24 cellular contexts compared by ENCODE assay signal in genomic region chr12:163406-163986, GRCh38. TPM values are rescaled to one million over a fixed set of nuclear protein-coding genes. Genes with fewer than 3 reads are reported as not detected.
"Had no signal": no experiment of that assay in that cellular context is flagged by ENCODE, and none has a peak within 500 bp of the region (broad histone marks: within the 10 kb centered on the region; RNA-seq: fewer than 3 reads in every experiment).

No MANE protein-coding gene starts in this region.

- H3K79me2 ChIP-seq: parathyroid adenoma had no signal

- H3K4me1 ChIP-seq: esophagus muscularis mucosa, foreskin keratinocyte, lower lobe of right lung, psoas muscle, transverse colon, uterus had no signal

- H3K4me3 ChIP-seq: esophagus muscularis mucosa, heart right ventricle, lower lobe of right lung, psoas muscle, transverse colon, uterus had no signal

- DNase-seq: activated CD4-positive, alpha-beta T cell treated with anti-CD3 and anti-CD28 coated beads for 36 hours; activated CD4-positive, alpha-beta T cell treated with anti-CD3 and anti-CD28 coated beads, Interleukin-2, amount 50 U/mL, for 4 hours; activated CD4-positive, CD25-positive, alpha-beta regulatory T cell; activated effector memory CD4-positive, alpha-beta T cell treated with Interleukin-2 at 50 U/mL for 16 hours; activated naive CD4-positive, alpha-beta T cell treated with Interleukin-2 at 50 U/mL for 16 hours; activated naive CD8-positive, alpha-beta T cell treated with anti-CD3 and anti-CD28 coated beads for 36 hours; activated T-cell treated with anti-CD3 and anti-CD28 coated beads for 4 hours; central memory CD4-positive, alpha-beta T cell; foreskin keratinocyte; heart right ventricle; kidney glomerular epithelial cell; lower lobe of right lung; mesenchymal stem cell; naive thymus-derived CD8-positive, alpha-beta T cell; occipital lobe; psoas muscle; stimulated activated CD4-positive, alpha-beta T cell treated with anti-CD3 and anti-CD28 coated beads, Interleukin-15, amount 100 ng/mL, for 24 hours; stimulated activated CD4-positive, alpha-beta T cell treated with anti-CD3 and anti-CD28 coated beads, Interleukin-2, amount 100 ng/mL, for 24 hours; stimulated activated naive CD4-positive, alpha-beta T cell treated with Interleukin-2 at 50 U/mL for 16 hours; transverse colon; uterus had no signal

- H3K9me3 ChIP-seq: esophagus muscularis mucosa, heart right ventricle, lower lobe of right lung, psoas muscle, transverse colon, uterus had no signal

- H3K27me3 ChIP-seq: heart right ventricle, transverse colon, uterus had no signal

- H3K36me3 ChIP-seq: esophagus muscularis mucosa, lower lobe of right lung, transverse colon, uterus had no signal

- H3K27ac ChIP-seq: esophagus muscularis mucosa, foreskin keratinocyte, heart right ventricle, lower lobe of right lung, psoas muscle, transverse colon, uterus had no signal

- H3K9ac ChIP-seq: parathyroid adenoma had no signal

- ATAC-seq: activated CD4-positive, alpha-beta T cell treated with anti-CD3 and anti-CD28 coated beads for 36 hours; heart right ventricle; left lobe of liver; naive thymus-derived CD8-positive, alpha-beta T cell; psoas muscle had no signal

RNA-seq across cellular contexts. Expression of gene SLC6A12, which starts 50.5 kb away (rescaled TPM):
- total RNA-seq: activated naive CD8-positive, alpha-beta T cell treated with anti-CD3 and anti-CD28 coated beads for 36 hours; foreskin keratinocyte had no signal
- polyA plus RNA-seq: foreskin keratinocyte; naive thymus-derived CD8-positive, alpha-beta T cell had no signal
